18 cellular contexts compared by ENCODE assay signal in the genomic region with DNA sequence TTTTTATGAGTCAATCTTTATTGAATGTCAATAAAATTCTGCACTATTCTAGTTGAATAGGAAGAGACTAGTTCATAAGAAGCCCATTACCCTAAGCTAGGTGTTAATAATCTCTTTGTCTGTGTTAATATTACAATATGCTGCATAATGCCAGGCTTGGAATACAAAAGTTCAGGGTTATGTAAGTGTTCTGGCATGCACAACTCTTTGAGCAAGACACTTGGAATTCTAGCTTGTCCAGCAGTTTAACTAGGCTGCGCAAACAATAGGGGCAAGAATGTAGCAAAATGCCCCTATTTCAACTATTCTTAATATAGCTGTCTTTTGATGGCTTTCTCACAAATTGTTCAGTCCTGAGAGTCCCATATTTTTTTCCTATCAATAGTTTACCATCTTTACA. TPM values are rescaled to one million over a fixed set of nuclear protein-coding genes. Genes with fewer than 3 reads are reported as not detected.
DNase-seq lines count a peak whose midpoint lies in the region; ATAC-seq and TF ChIP-seq lines count a peak whose summit lies in the region.
"Had no signal": no experiment of that assay in that cellular context is flagged by ENCODE, and none has a peak within 500 bp of the region (broad histone marks: within the 10 kb centered on the region; RNA-seq: fewer than 3 reads in every experiment).

No MANE protein-coding gene starts in this region.

- no peaks in the 10 kb centered on the region for H3K36me3 ChIP-seq in right lobe of liver
- no peaks in the 10 kb centered on the region for H3K36me3 ChIP-seq in thyroid gland
- H3K36me3 ChIP-seq: BLaER1 treated with 17β-estradiol and CSF1 and Interleukin-3, amounts not matched to agents 10 nM and 100 nM; colonic mucosa; neural progenitor cell had no signal

- DNase-seq in epithelial cell of esophagus (ENCODE audit: low read depth) (peak; percentile 33), right lobe of liver (peak in 1 of 3 donors; percentile 51), thyroid gland (no peak), NCI-H2171 (lab: John Stamatoyannopoulos, UW) (no peak), DMS153 treated with DMSO at 0.1 percent for 48 hours (lab: John Stamatoyannopoulos, UW; ENCODE audit: unreplicated experiment) (no peak), T-helper 9 cell (no peak)
- DNase-seq: colonic mucosa; DMS 273 treated with DMSO at 0.1 percent for 48 hours; MV-4-11; NCI-H748 treated with DMSO at 0.1 percent for 48 hours; stimulated activated CD4-positive, alpha-beta T cell treated with anti-CD3 and anti-CD28 coated beads, Interleukin-4, amount 100 ng/mL, for 4 hours; testis had no signal

- H3K4me3 ChIP-seq in epithelial cell of esophagus (ENCODE audit: low read length) (no peak overlapping the region), right lobe of liver (no peak overlapping the region), thyroid gland (replicated peaks in 1 of 3) (no peak overlapping the region)
- H3K4me3 ChIP-seq: BLaER1 treated with 17β-estradiol and CSF1 and Interleukin-3, amounts not matched to agents 10 nM and 100 nM; colonic mucosa; neural progenitor cell; testis had no signal

- no peak for TF ChIP-seq RAD21 in Ishikawa (IDR thresholded peaks at IDR 0.05; ENCODE audit: low read depth)

- intact Hi-C loops in right lobe of liver (cut with DNase I), result no loop called here
- intact Hi-C loops in thyroid gland (cut with DNase I), result no loop called here

- TF ChIP-seq CTCF in epithelial cell of esophagus (IDR thresholded peaks at IDR 0.05; ENCODE audit: insufficient read depth, low read depth, low read length, missing control alignments), result no peak
- TF ChIP-seq CTCF in right lobe of liver (IDR thresholded peaks at IDR 0.05), result no peak
- TF ChIP-seq CTCF in thyroid gland (IDR thresholded peaks at IDR 0.05), result no peak

- WGBS in right lobe of liver (ENCODE audit: insufficient coverage, low coverage, low lambda C conversion rate, missing lambda C conversion rate), result 38% methylated on average over 1 of the region's 1 CpG
- WGBS in thyroid gland, 2 donors, result 18 to 32% methylated on average over 1 of the region's 1 CpG

- H3K27me3 ChIP-seq in right lobe of liver, result no peaks in the 10 kb centered on the region
- no peaks in the 10 kb centered on the region for H3K27me3 ChIP-seq in thyroid gland
- H3K27me3 ChIP-seq: BLaER1 treated with 17β-estradiol and CSF1 and Interleukin-3, amounts not matched to agents 10 nM and 100 nM; colonic mucosa; neural progenitor cell; testis had no signal

- H3K4me1 ChIP-seq in right lobe of liver, result peaks cover 0 to 38% (median 9%) of the 10 kb centered on the region in 4 donors
- H3K4me1 ChIP-seq in thyroid gland, result peaks cover 13 to 26% of the 10 kb centered on the region in 2 donors
- H3K4me1 ChIP-seq: BLaER1 treated with 17β-estradiol and CSF1 and Interleukin-3, amounts not matched to agents 10 nM and 100 nM; colonic mucosa; neural progenitor cell; testis had no signal

- TF ChIP-seq POLR2A in right lobe of liver (IDR thresholded peaks at IDR 0.05) (no peak), thyroid gland (IDR thresholded peaks at IDR 0.05) (no peak)

- no peaks in the 10 kb centered on the region for H3K9me3 ChIP-seq in right lobe of liver
- no peaks in the 10 kb centered on the region for H3K9me3 ChIP-seq in thyroid gland
- H3K9me3 ChIP-seq: BLaER1 treated with 17β-estradiol and CSF1 and Interleukin-3, amounts not matched to agents 10 nM and 100 nM; colonic mucosa; testis had no signal

- no peak for TF ChIP-seq EP300 in Ishikawa (IDR thresholded peaks at IDR 0.05; ENCODE audit: borderline replicate concordance)

- H3K27ac ChIP-seq in right lobe of liver, result peak overlapping the region in 2 of 3 donors; percentile 7 to 74
- peak overlapping the region; percentile 56 to 78 (median 66) for H3K27ac ChIP-seq in thyroid gland
- H3K27ac ChIP-seq: BLaER1 treated with 17β-estradiol and CSF1 and Interleukin-3, amounts not matched to agents 10 nM and 100 nM; colonic mucosa; neural progenitor cell; testis; VCaP had no signal

- peak; percentile 78 to 87 (median 81) for ATAC-seq in right lobe of liver
- ATAC-seq: activated T-helper 17 cell treated with anti-CD3 and anti-CD28 coated beads, Interleukin-2, amount 50 U/mL, for 72 hours; Panc1 had no signal

TF ChIP-seq in Ishikawa, 13 proteins besides CTCF, POLR2A, EP300 and RAD21:
- no peak for TF ChIP-seq YY1 (IDR thresholded peaks at IDR 0.05; ENCODE audit: low read depth)
- TF ChIP-seq TEAD4 (IDR thresholded peaks at IDR 0.05), result peak; percentile 49; the same call in 1 of the 2 replicates

RNA-seq across cellular contexts. Expression of a gene that starts 31.3 kb away (rescaled TPM):
- total RNA-seq in right lobe of liver (100 to 1,000 TPM in 1 of 6 experiments, 10 to 100 TPM in 5; 15.7 to 125 (median 22.5) TPM), thyroid gland (1 to 10 TPM in 1 of 4 donors, under 1 TPM in 1, not detected in 2; 0.56 to 1.3 TPM)
- total RNA-seq: activated T-helper 17 cell treated with anti-CD3 and anti-CD28 coated beads, Interleukin-2, amount 50 U/mL, for 72 hours; colonic mucosa had no signal

Comparison
In these comparisons a context has a peak if more than half of its experiments do, and no peak if none do; other contexts are left out.
1. RNA of a gene that starts 31.3 kb away (total RNA-seq): 15.7 to 125 TPM in right lobe of liver; 0.56 to 1.3 TPM in thyroid gland; every median in the first group is over 4 times any median in the second.